Comparison of ENCODE assay signal across 27 cellular contexts in the genomic region with DNA sequence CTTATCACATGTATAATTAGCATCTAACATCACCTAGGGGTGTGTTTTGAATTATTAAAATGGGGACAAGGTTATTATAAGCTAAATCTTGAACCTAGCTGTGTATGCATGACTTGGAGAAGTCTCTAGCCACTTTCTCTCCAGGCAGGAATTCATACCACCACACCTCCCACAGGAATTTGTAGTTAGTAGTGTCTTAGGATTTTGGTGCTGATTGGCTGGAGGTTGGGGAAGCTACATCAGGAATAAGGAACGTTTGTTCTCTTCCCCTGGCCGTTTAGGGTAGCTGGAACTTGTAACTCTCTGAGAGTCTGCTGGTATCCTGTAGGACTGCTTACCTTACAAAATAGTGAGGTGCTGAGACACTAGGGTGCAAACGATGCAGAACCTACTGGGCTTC.
"Had no signal": no experiment of that assay in that cellular context is flagged by ENCODE, and none has a peak within 500 bp of the region (broad histone marks: within the 10 kb centered on the region; RNA-seq: fewer than 3 reads in every experiment).

No MANE protein-coding gene starts in this region.

- H3K36me3 Mint-ChIP-seq: immature natural killer cell; mesothelial cell of epicardium; naive B cell; natural killer cell; stimulated activated memory B cell treated with anti-CD40 and anti-IgM and Interleukin-4, amounts not matched to agents 10 μg/mL and 1 μg/mL and 100 μg/mL, for 72 hours; type B pancreatic cell had no signal

- DNase-seq: hippocampal formation; immature natural killer cell; left cardiac atrium; left lung; lower lobe of right lung; mammary epithelial cell; mesenchymal stem cell; naive B cell; natural killer cell; nephron progenitor cell; ovary; right lobe of liver; stimulated activated CD4-positive, alpha-beta T cell treated with anti-CD3 and anti-CD28 coated beads, Interleukin-1b, Interleukin-23, amount 100 ng/mL, for 48 hours; stimulated activated CD4-positive, alpha-beta T cell treated with anti-CD3 and anti-CD28 coated beads, Interleukin-2, amount 100 ng/mL, for 48 hours; stimulated activated CD4-positive, alpha-beta T cell treated with anti-CD3 and anti-CD28 coated beads, Interleukin-4, amount 100 ng/mL, for 4 hours; stimulated activated CD8-positive, alpha-beta memory T cell treated with anti-CD3 and anti-CD28 coated beads, Interleukin-4, amount 100 ng/mL, for 48 hours; stimulated activated naive CD4-positive, alpha-beta T cell treated with Interleukin-2 at 50 U/mL for 16 hours; stimulated activated naive CD8-positive, alpha-beta T cell treated with anti-CD3 and anti-CD28 coated beads, Interleukin-15, amount 100 ng/mL, for 72 hours; substantia nigra had no signal

- H3K27ac Mint-ChIP-seq: immature natural killer cell; mesothelial cell of epicardium; naive B cell; natural killer cell; nephron progenitor cell; progenitor cell of endocrine pancreas; stimulated activated memory B cell treated with anti-CD40 and anti-IgM and Interleukin-4, amounts not matched to agents 10 μg/mL and 1 μg/mL and 100 μg/mL, for 72 hours; stimulated activated naive CD8-positive, alpha-beta T cell treated with anti-CD3 and anti-CD28 coated beads, Interleukin-15, amount 100 ng/mL, for 72 hours; type B pancreatic cell had no signal

- ATAC-seq: left cardiac atrium; left lung; lower lobe of right lung; natural killer cell; right lobe of liver; stimulated activated memory B cell treated with anti-CD40 and anti-IgM and Interleukin-4, amounts not matched to agents 10 μg/mL and 1 μg/mL and 100 μg/mL, for 72 hours; stimulated activated naive CD8-positive, alpha-beta T cell treated with anti-CD3 and anti-CD28 coated beads, Interleukin-15, amount 100 ng/mL, for 72 hours had no signal

- H3K4me1 ChIP-seq: left lung, lower lobe of right lung, right atrium auricular region, right lobe of liver, tibial nerve, vagina had no signal

- H3K27me3 Mint-ChIP-seq: naive B cell; progenitor cell of endocrine pancreas; stimulated activated memory B cell treated with anti-CD40 and anti-IgM and Interleukin-4, amounts not matched to agents 10 μg/mL and 1 μg/mL and 100 μg/mL, for 72 hours; stimulated activated naive CD8-positive, alpha-beta T cell treated with anti-CD3 and anti-CD28 coated beads, Interleukin-15, amount 100 ng/mL, for 72 hours; type B pancreatic cell had no signal

- H3K4me1 Mint-ChIP-seq: immature natural killer cell; mesothelial cell of epicardium; naive B cell; natural killer cell; nephron progenitor cell; stimulated activated memory B cell treated with anti-CD40 and anti-IgM and Interleukin-4, amounts not matched to agents 10 μg/mL and 1 μg/mL and 100 μg/mL, for 72 hours; stimulated activated naive CD8-positive, alpha-beta T cell treated with anti-CD3 and anti-CD28 coated beads, Interleukin-15, amount 100 ng/mL, for 72 hours had no signal

- H3K4me2 ChIP-seq: smooth muscle cell had no signal

- H3K9me3 ChIP-seq: left lung, lower lobe of right lung, ovary, right atrium auricular region, right lobe of liver, tibial nerve, vagina had no signal

- H3K27ac ChIP-seq: left lung, lower lobe of right lung, ovary, right atrium auricular region, right lobe of liver, tibial nerve, vagina had no signal

- H3K4me3 ChIP-seq: left lung, lower lobe of right lung, ovary, right atrium auricular region, right lobe of liver, smooth muscle cell, tibial nerve, vagina had no signal

- H3K9me3 Mint-ChIP-seq: nephron progenitor cell; stimulated activated naive CD8-positive, alpha-beta T cell treated with anti-CD3 and anti-CD28 coated beads, Interleukin-15, amount 100 ng/mL, for 72 hours; type B pancreatic cell had no signal

- H3K4me3 Mint-ChIP-seq: immature natural killer cell; mesothelial cell of epicardium; naive B cell; natural killer cell; nephron progenitor cell; stimulated activated memory B cell treated with anti-CD40 and anti-IgM and Interleukin-4, amounts not matched to agents 10 μg/mL and 1 μg/mL and 100 μg/mL, for 72 hours; stimulated activated naive CD8-positive, alpha-beta T cell treated with anti-CD3 and anti-CD28 coated beads, Interleukin-15, amount 100 ng/mL, for 72 hours; type B pancreatic cell had no signal

- H3K36me3 ChIP-seq: left lung, lower lobe of right lung, ovary, right atrium auricular region, right lobe of liver, tibial nerve, vagina had no signal

- H3K27me3 ChIP-seq: left lung, ovary, right atrium auricular region, right lobe of liver, tibial nerve, vagina had no signal
